Comparison of ENCODE assay signal across 12 cellular contexts in genomic region chr12:59736786-59737185, GRCh38.
DNase-seq lines count a peak whose midpoint lies in the region; FAIRE-seq and TF ChIP-seq lines count a peak whose summit lies in the region.
"Had no signal": no experiment of that assay in that cellular context is flagged by ENCODE, and none has a peak within 500 bp of the region (broad histone marks: within the 10 kb centered on the region; RNA-seq: fewer than 3 reads in every experiment).

No MANE protein-coding gene starts in this region.

- no peak for FAIRE-seq in GM19239 (lab: Jason Lieb, UNC)
- FAIRE-seq: A204.1 had no signal

- H3K4me3 ChIP-seq in epithelial cell of proximal tubule (ENCODE audit: low read depth, low read length): no peak overlapping the region
- H3K4me3 ChIP-seq: Peyer's patch, tibial nerve had no signal

- DNase-seq in NCI-H1417 (lab: John Stamatoyannopoulos, UW) (peak; percentile 26 to 60 (median 37)), NCI-H1417 treated with DMSO at 0.1 percent for 48 hours (lab: John Stamatoyannopoulos, UW) (no peak), NCI-H82 treated with DMSO at 0.1 percent for 48 hours (lab: John Stamatoyannopoulos, UW; ENCODE audit: unreplicated experiment) (peak; percentile 54), epithelial cell of proximal tubule (ENCODE audit: low read depth) (peak; percentile 6), pulmonary artery endothelial cell (ENCODE audit: low read depth, low spot score) (peak; percentile 8), 8988T (no peak), ecto neural progenitor cell (ENCODE audit: low spot score) (no peak), GM19239 (ENCODE audit: insufficient read length, low spot score) (no peak)
- DNase-seq: activated gamma-delta T cell, Peyer's patch had no signal

- no peak for TF ChIP-seq CTCF in epithelial cell of proximal tubule (conservative IDR thresholded peaks at IDR 0.05; ENCODE audit: low read depth, low read length)

Comparison
In these comparisons a context has a peak if more than half of its experiments do, and no peak if none do; other contexts are left out.
1. DNase-seq: peak in NCI-H1417 (3 of 3), NCI-H82 treated with DMSO at 0.1 percent for 48 hours (single experiment), epithelial cell of proximal tubule (single experiment) and pulmonary artery endothelial cell (single experiment); none in NCI-H1417 treated with DMSO at 0.1 percent for 48 hours (single experiment), 8988T (single experiment), ecto neural progenitor cell (single experiment) and GM19239 (single experiment).